Comparison of ENCODE assay signal across 8 cellular contexts in the genomic region with DNA sequence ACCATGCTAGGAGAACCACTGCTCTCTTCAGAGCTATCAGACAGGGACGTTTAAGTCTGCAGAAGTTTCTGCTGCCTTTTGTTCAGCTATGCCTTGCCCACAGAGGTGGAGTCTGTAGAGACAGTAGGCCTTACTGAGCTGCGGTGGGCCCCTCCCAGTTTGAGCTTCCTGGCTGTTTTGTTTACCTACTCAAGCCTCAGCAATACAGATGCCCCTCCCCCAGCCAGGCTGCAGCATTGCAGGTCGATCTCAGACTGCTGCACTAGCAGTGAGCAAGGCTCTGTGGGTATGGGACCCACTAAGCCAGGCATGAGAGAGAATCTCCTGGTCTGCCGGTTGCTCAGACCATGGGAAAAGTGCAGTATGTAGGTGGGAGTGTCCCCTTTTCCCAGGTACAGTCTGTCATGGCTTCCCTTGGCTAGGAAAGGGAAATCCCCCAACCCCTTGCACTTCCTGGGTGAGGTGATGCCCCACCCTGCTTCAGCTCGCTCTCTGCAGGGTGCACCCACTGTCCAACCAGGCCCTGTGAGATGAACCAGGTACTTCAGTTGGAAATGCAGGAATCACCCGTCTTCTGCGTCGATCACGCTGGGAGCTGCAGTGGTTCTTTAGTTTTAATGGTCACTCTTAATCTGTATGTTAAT. TPM values are rescaled to one million over a fixed set of nuclear protein-coding genes. Genes with fewer than 3 reads are reported as not detected.
DNase-seq lines count a peak whose midpoint lies in the region; ATAC-seq, FAIRE-seq and TF ChIP-seq lines count a peak whose summit lies in the region.
"Not testable (repeated sequence)": the region's sequence is repeated elsewhere in the genome, so short reads cannot be mapped to it uniquely, and the experiment has no call there.

No MANE protein-coding gene starts in this region.

- not testable (repeated sequence) for BruUV-seq in HepG2 (replicated peaks; lab: Mats Ljungman, UMichigan)

- ATAC-seq in GM21723 (IDR thresholded peaks at IDR 0.05; ENCODE audit: unreplicated experiment) (peak; percentile 96), HG03469 (IDR thresholded peaks at IDR 0.05; ENCODE audit: unreplicated experiment) (peak; percentile 52), HepG2 (peak; percentile 100)
- ATAC-seq in activated CD8-positive, alpha-beta T cell treated with anti-CD3 and anti-CD28 coated beads for 36 hours, result peak; percentile 65

- H3K36me3 Mint-ChIP-seq in activated CD8-positive, alpha-beta T cell treated with anti-CD3 and anti-CD28 coated beads for 36 hours (ENCODE audit: low read depth), result peaks cover 94% of the 10 kb centered on the region

- not testable (repeated sequence) for H3K79me2 ChIP-seq in HepG2 (ENCODE audit: insufficient read depth, low read length)

- not testable (repeated sequence) for H4K20me1 ChIP-seq in HepG2 (ENCODE audit: insufficient read depth, low read length)

- H3K9me3 ChIP-seq in HepG2 (ENCODE audit: low read length), result not testable (repeated sequence)

- H3K27me3 Mint-ChIP-seq in activated CD8-positive, alpha-beta T cell treated with anti-CD3 and anti-CD28 coated beads for 36 hours, result not testable (repeated sequence)

- not testable (repeated sequence) for TF ChIP-seq POLR2A in HepG2 (IDR thresholded peaks at IDR 0.05; ENCODE audit: insufficient read depth in 1 of 2, low read depth in 2 of 2, low read length in 2 of 2)

- DNase-seq in GM12865 (ENCODE audit: low read depth) (peak; percentile 86), NCI-H748 treated with DMSO at 0.1 percent for 48 hours (lab: John Stamatoyannopoulos, UW) (peak; percentile 63), HepG2 (ENCODE audit: low spot score) (peak; percentile 90)
- DNase-seq in activated CD8-positive, alpha-beta T cell treated with anti-CD3 and anti-CD28 coated beads for 36 hours, result peak; percentile 78
- DNase-seq in central memory CD4-positive, alpha-beta T cell, result peak; percentile 78
- peak; percentile 49 for DNase-seq in stimulated activated CD8-positive, alpha-beta memory T cell treated with anti-CD3 and anti-CD28 coated beads, Interleukin-4, amount 100 ng/mL, for 48 hours

- CTCF ChIA-PET in activated CD8-positive, alpha-beta T cell treated with anti-CD3 and anti-CD28 coated beads for 36 hours (lab: Charles Lee), result interaction anchor here (1.4 to 1.9 kb wide), 2 partner anchors 9 to 339 kb away, joined by 4 to 7 read pairs; no protein-coding TSS in a partner anchor
- CTCF ChIA-PET in HepG2 (lab: Yijun Ruan, JAX; ENCODE audit: low intra/inter-chr PET ratio, low total read pairs), result not testable (repeated sequence)

- TF ChIP-seq CTCF in GM12865 (IDR thresholded peaks at IDR 0.05; ENCODE audit: insufficient read depth, low read depth, low read length, missing control alignments); activated CD8-positive, alpha-beta T cell treated with anti-CD3 and anti-CD28 coated beads for 36 hours (IDR thresholded peaks at IDR 0.05): not testable (repeated sequence)
- 0 out of 2 replicates have a peak, but pooled peaks have one; percentile 4 for TF ChIP-seq CTCF in HepG2 (CRISPR knock-in tag; IDR thresholded peaks at IDR 0.05)

- intact Hi-C loops in activated CD8-positive, alpha-beta T cell treated with anti-CD3 and anti-CD28 coated beads for 36 hours (cut with micrococcal nuclease), result not testable (repeated sequence)
- intact Hi-C loops in HepG2 (cut with micrococcal nuclease; ENCODE audit: unreplicated experiment), result loop anchor here (2.0 to 5.0 kb wide), 2 partner anchors 55 to 188 kb away; no protein-coding TSS in a partner anchor

- not testable (repeated sequence) for H2AFZ ChIP-seq in HepG2 (ENCODE audit: low read length)

- POLR2A ChIA-PET in activated CD8-positive, alpha-beta T cell treated with anti-CD3 and anti-CD28 coated beads for 36 hours (lab: Charles Lee), result interaction anchor here (1.0 to 1.8 kb wide), 4 partner anchors 8 to 334 kb away, joined by 3 to 5 read pairs (median 5); no protein-coding TSS in a partner anchor
- POLR2A ChIA-PET in HepG2 (lab: Yijun Ruan, JAX), result interaction anchor here (1.1 to 1.2 kb wide), 2 partner anchors 55 to 75 kb away, joined by 3 read pairs; partner anchors contain the start of gene EXTL2

- WGBS in HepG2 (ENCODE audit: low lambda C conversion rate), result 65% methylated on average over 6 of the region's 9 CpGs

- FAIRE-seq in HepG2 (lab: Jason Lieb, UNC), result peak; percentile 66

- TF ChIP-seq EP300 in HepG2 (IDR thresholded peaks at IDR 0.05; ENCODE audit: low read depth in 2 of 2, low read length in 2 of 2), result 0 out of 4 replicates have a peak, but pooled peaks of 1 of the 2 experiments have one; percentile 16
- TF ChIP-seq EP300 in HepG2 (CRISPR knock-in tag; IDR thresholded peaks at IDR 0.05; ENCODE audit: borderline replicate concordance), result not testable (repeated sequence)

- H3K4me1 ChIP-seq in HepG2 (ENCODE audit: insufficient read depth, low read length), result peaks cover 19% of the 10 kb centered on the region

- H3K27me3 ChIP-seq in HepG2 (ENCODE audit: control insufficient read depth in 1 of 2, insufficient read depth in 2 of 2, low read length in 2 of 2), result not testable (repeated sequence)

- peak overlapping the region; percentile 64 for H3K4me2 ChIP-seq in HepG2 (ENCODE audit: low read depth, low read length)

- not testable (repeated sequence) for H3K4me3 Mint-ChIP-seq in activated CD8-positive, alpha-beta T cell treated with anti-CD3 and anti-CD28 coated beads for 36 hours

- in situ Hi-C loops in HepG2 (cut with HindIII; ENCODE audit: extremely low pct_ligation_motif_present, low pct_unique_long_range_greater_than_20kb), result not testable (repeated sequence)

- H3K4me3 ChIP-seq in GM12865 (ENCODE audit: low read depth, low read length), result not testable (repeated sequence)
- H3K4me3 ChIP-seq in HepG2 (replicated peaks in 1 of 3; ENCODE audit: insufficient read depth in 1 of 3, low read depth in 2 of 3, low read length in 3 of 3), result peak overlapping the region in 1 of 3 experiments; percentile 47; a peak in 2 of 6 replicates

- peaks cover 6 to 30% of the 10 kb centered on the region in 2 experiments; a peak in 4 of 5 replicates for H3K36me3 ChIP-seq in HepG2 (replicated peaks in 1 of 2; ENCODE audit: control insufficient read depth in 1 of 2, insufficient read depth in 2 of 2, low read length in 2 of 2)

- H3K27ac ChIP-seq in HepG2 (ENCODE audit: extremely low read length, insufficient read depth, low read length), result peak overlapping the region; percentile 61

- peaks cover 53% of the 10 kb centered on the region for H3K4me1 Mint-ChIP-seq in activated CD8-positive, alpha-beta T cell treated with anti-CD3 and anti-CD28 coated beads for 36 hours (ENCODE audit: low read depth)

- peaks cover 55% of the 10 kb centered on the region for H3K9me3 Mint-ChIP-seq in activated CD8-positive, alpha-beta T cell treated with anti-CD3 and anti-CD28 coated beads for 36 hours

- peak overlapping the region; percentile 84 for H3K27ac Mint-ChIP-seq in activated CD8-positive, alpha-beta T cell treated with anti-CD3 and anti-CD28 coated beads for 36 hours

- not testable (repeated sequence) for TF ChIP-seq RAD21 in HepG2 (CRISPR knock-in tag; IDR thresholded peaks at IDR 0.05)

- H3K9ac ChIP-seq in HepG2 (ENCODE audit: insufficient read depth, low read depth, low read length), result not testable (repeated sequence)

RNA-seq across cellular contexts. Expression of gene SLC30A7, which starts 53.7 kb away (rescaled TPM):
- total RNA-seq in activated CD8-positive, alpha-beta T cell treated with anti-CD3 and anti-CD28 coated beads for 36 hours, result 10 to 100 TPM; 32.0 to 36.1 TPM
- 27.4 and 40.8 TPM in 2 replicates for total RNA-seq in HepG2 (2016; rRNA removed; fragmentation: Illumina TruSeq; extraction: Trizol)
- total RNA-seq in HepG2 (2016; cell fraction: cytosol; rRNA removed; fragmentation: Illumina TruSeq; extraction: Trizol; ENCODE audit: low read depth), result 13.4 and 16.0 TPM in 2 replicates
- 25.9 and 40.2 TPM in 2 replicates for total RNA-seq in HepG2 (2016; cell fraction: insoluble cytoplasmic fraction; rRNA removed; fragmentation: Illumina TruSeq; extraction: Trizol)
- total RNA-seq in HepG2 (2016; cell fraction: membrane; rRNA removed; fragmentation: Illumina TruSeq; extraction: Trizol), result 8.9 and 10.3 TPM in 2 replicates
- 46.2 and 56.7 TPM in 2 replicates for total RNA-seq in HepG2 (2016; cell fraction: nucleus; rRNA removed; fragmentation: Illumina TruSeq; extraction: Trizol)
- polyA plus RNA-seq in HepG2 (2011; rRNA removed), result 8.3 and 8.9 TPM in 2 replicates
- polyA plus RNA-seq in HepG2 (2011; cell fraction: cytosol; rRNA removed), result 3.4 and 6.7 TPM in 2 replicates
- polyA plus RNA-seq in HepG2 (2011; cell fraction: nucleus; rRNA removed), result 6.1 and 9.3 TPM in 2 replicates
- polyA plus RNA-seq in HepG2 (2012), result 6.4 and 6.7 TPM in 2 replicates
- 0.55 and 0.59 TPM in 2 replicates for polyA plus RNA-seq in HepG2 (2016; cell fraction: cytosol; fragmentation: Illumina TruSeq; extraction: Trizol; ENCODE audit: low read depth)
- 8.2 and 8.3 TPM in 2 replicates for polyA plus RNA-seq in HepG2 (2016; cell fraction: insoluble cytoplasmic fraction; fragmentation: Illumina TruSeq; extraction: Trizol; ENCODE audit: low read depth)
- 1.1 and 1.5 TPM in 2 replicates for polyA plus RNA-seq in HepG2 (2016; cell fraction: membrane; fragmentation: Illumina TruSeq; extraction: Trizol; ENCODE audit: low read depth)
- polyA plus RNA-seq in HepG2 (2016; cell fraction: nucleus; fragmentation: Illumina TruSeq; extraction: Trizol; ENCODE audit: insufficient read depth, low read depth), result 22.6 and 23.4 TPM in 2 replicates
- 19.9 and 29.7 TPM in 2 replicates for polyA minus RNA-seq in HepG2 (2011; rRNA and poly(A)+ RNA removed; ENCODE audit: low replicate concordance)
- polyA minus RNA-seq in HepG2 (2011; cell fraction: cytosol; rRNA and poly(A)+ RNA removed), result 16.4 and 22.7 TPM in 2 replicates
- polyA minus RNA-seq in HepG2 (2011; cell fraction: nucleus; rRNA and poly(A)+ RNA removed), result 19.2 and 20.5 TPM in 2 replicates

RNA-seq across cellular contexts. Expression of gene EXTL2, which starts 55.0 kb away (rescaled TPM):
- total RNA-seq in activated CD8-positive, alpha-beta T cell treated with anti-CD3 and anti-CD28 coated beads for 36 hours, result 1 to 10 TPM; 4.1 to 5.7 TPM
- 18.8 and 23.5 TPM in 2 replicates for total RNA-seq in HepG2 (2016; rRNA removed; fragmentation: Illumina TruSeq; extraction: Trizol)
- 2.2 and 2.6 TPM in 2 replicates for total RNA-seq in HepG2 (2016; cell fraction: cytosol; rRNA removed; fragmentation: Illumina TruSeq; extraction: Trizol; ENCODE audit: low read depth)
- 18.7 and 25.4 TPM in 2 replicates for total RNA-seq in HepG2 (2016; cell fraction: insoluble cytoplasmic fraction; rRNA removed; fragmentation: Illumina TruSeq; extraction: Trizol)
- 10.3 and 10.4 TPM in 2 replicates for total RNA-seq in HepG2 (2016; cell fraction: membrane; rRNA removed; fragmentation: Illumina TruSeq; extraction: Trizol)
- total RNA-seq in HepG2 (2016; cell fraction: nucleus; rRNA removed; fragmentation: Illumina TruSeq; extraction: Trizol), result 33.3 and 34.8 TPM in 2 replicates
- 16.0 and 22.0 TPM in 2 replicates for polyA plus RNA-seq in HepG2 (2011; rRNA removed)
- polyA plus RNA-seq in HepG2 (2011; cell fraction: cytosol; rRNA removed), result 6.5 and 12.0 TPM in 2 replicates
- polyA plus RNA-seq in HepG2 (2011; cell fraction: nucleus; rRNA removed), result 13.3 and 16.1 TPM in 2 replicates
- polyA plus RNA-seq in HepG2 (2012), result 12.7 and 13.2 TPM in 2 replicates
- 2.0 and 2.8 TPM in 2 replicates for polyA plus RNA-seq in HepG2 (2016; cell fraction: cytosol; fragmentation: Illumina TruSeq; extraction: Trizol; ENCODE audit: low read depth)
- polyA plus RNA-seq in HepG2 (2016; cell fraction: insoluble cytoplasmic fraction; fragmentation: Illumina TruSeq; extraction: Trizol; ENCODE audit: low read depth), result 12.7 and 16.6 TPM in 2 replicates
- polyA plus RNA-seq in HepG2 (2016; cell fraction: membrane; fragmentation: Illumina TruSeq; extraction: Trizol; ENCODE audit: low read depth), result 6.5 and 6.9 TPM in 2 replicates
- 37.2 and 44.6 TPM in 2 replicates for polyA plus RNA-seq in HepG2 (2016; cell fraction: nucleus; fragmentation: Illumina TruSeq; extraction: Trizol; ENCODE audit: insufficient read depth, low read depth)
- polyA minus RNA-seq in HepG2 (2011; rRNA and poly(A)+ RNA removed; ENCODE audit: low replicate concordance), result 5.6 TPM in 2 replicates
- 7.3 and 9.6 TPM in 2 replicates for polyA minus RNA-seq in HepG2 (2011; cell fraction: cytosol; rRNA and poly(A)+ RNA removed)
- polyA minus RNA-seq in HepG2 (2011; cell fraction: nucleus; rRNA and poly(A)+ RNA removed), result 39.4 and 47.2 TPM in 2 replicates
